In the genomic region with DNA sequence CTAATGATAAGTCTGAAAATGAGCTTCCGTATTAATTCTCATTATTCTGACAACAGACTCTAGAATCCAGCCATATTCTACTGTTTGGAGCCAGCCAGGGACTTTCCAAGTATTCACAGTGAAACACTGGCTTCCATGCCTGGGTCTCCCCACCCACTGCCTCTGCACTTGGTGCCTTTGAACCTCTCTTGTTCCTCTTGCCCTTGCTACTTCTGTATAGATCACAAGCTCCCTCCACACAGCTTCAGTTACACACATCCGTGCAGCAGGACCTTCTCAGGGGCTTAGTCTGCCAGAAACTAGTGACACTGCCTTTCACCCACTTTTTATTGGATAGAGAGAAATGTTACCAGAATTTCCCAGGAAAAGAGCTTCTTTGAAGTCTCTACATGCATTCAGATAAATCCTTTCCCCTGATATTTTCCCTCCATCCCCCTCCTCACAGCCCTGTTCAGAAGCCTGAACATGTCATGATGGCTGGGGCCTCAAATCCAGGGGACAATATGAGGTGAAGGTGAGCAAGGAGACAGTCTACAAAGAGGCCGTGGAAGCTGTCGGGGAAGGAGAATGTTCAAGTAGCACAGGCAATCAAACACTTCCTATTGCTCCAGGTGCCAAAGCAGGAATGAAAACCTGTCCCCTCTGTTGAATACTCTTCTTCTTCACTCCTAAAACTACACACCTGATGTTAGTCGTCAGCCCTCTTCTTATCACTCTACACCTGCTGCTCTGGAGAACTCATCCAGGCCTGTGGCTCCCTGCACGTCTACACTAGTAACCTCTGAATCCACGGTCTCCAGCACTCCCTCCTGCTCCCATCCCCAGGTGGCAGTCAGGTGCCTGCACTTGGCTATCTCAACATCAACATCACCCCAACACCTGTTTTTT, we compare ENCODE assay signal across 8 cellular contexts. TPM values are rescaled to one million over a fixed set of nuclear protein-coding genes. Genes with fewer than 3 reads are reported as not detected.
A peak's percentile ranks its signal among the peaks of the same experiment; 100 is the strongest.
DNase-seq lines count a peak whose midpoint lies in the region; ATAC-seq and TF ChIP-seq lines count a peak whose summit lies in the region.

No MANE protein-coding gene starts in this region.

- peaks cover 5% of the 10 kb centered on the region for H3K27me3 Mint-ChIP-seq in central memory CD8-positive, alpha-beta T cell
- H3K27me3 Mint-ChIP-seq in natural killer cell treated with Interleukin-12 subunit alpha and Interleukin-12 subunit beta and Interleukin-15 and Interleukin-18, amount 100 ng/mL, for 72 hours = peaks cover 4 to 27% of the 10 kb centered on the region in 2 donors

- in situ Hi-C loops in G401 (cut with HindIII; ENCODE audit: low sequenced_read_pairs) = no loop called here

- H3K36me3 Mint-ChIP-seq in central memory CD8-positive, alpha-beta T cell (ENCODE audit: insufficient read depth) = peaks cover 5% of the 10 kb centered on the region
- H3K36me3 Mint-ChIP-seq in natural killer cell treated with Interleukin-12 subunit alpha and Interleukin-12 subunit beta and Interleukin-15 and Interleukin-18, amount 100 ng/mL, for 72 hours = peaks cover 2% of the 10 kb centered on the region

- CTCF ChIA-PET in HEK293T (lab: Yijun Ruan, JAX) = no interaction called here

- DNase-seq in G401 (ENCODE audit: low spot score) (peak; percentile 11), activated gamma-delta T cell (lab: John Stamatoyannopoulos, UW) (no peak), HEK293T (ENCODE audit: extremely low spot score) (no peak), DMS153 treated with DMSO at 0.1 percent for 48 hours (lab: John Stamatoyannopoulos, UW; ENCODE audit: unreplicated experiment) (no peak)
- peak in 1 of 2 donors; percentile 30 for DNase-seq in central memory CD8-positive, alpha-beta T cell (ENCODE audit: low spot score in 2 of 2)
- no peak for DNase-seq in natural killer cell treated with Interleukin-12 subunit alpha and Interleukin-12 subunit beta and Interleukin-15 and Interleukin-18, amount 100 ng/mL, for 72 hours (ENCODE audit: low spot score)

- peak overlapping the region; percentile 96 for H3K27ac Mint-ChIP-seq in central memory CD8-positive, alpha-beta T cell (ENCODE audit: low read depth)
- H3K27ac Mint-ChIP-seq in natural killer cell treated with Interleukin-12 subunit alpha and Interleukin-12 subunit beta and Interleukin-15 and Interleukin-18, amount 100 ng/mL, for 72 hours = peak overlapping the region; percentile 16 to 91

- no peaks in the 10 kb centered on the region for H3K9me3 Mint-ChIP-seq in central memory CD8-positive, alpha-beta T cell
- H3K9me3 Mint-ChIP-seq in natural killer cell treated with Interleukin-12 subunit alpha and Interleukin-12 subunit beta and Interleukin-15 and Interleukin-18, amount 100 ng/mL, for 72 hours = no peaks in the 10 kb centered on the region

- peak overlapping the region; percentile 52 for H3K4me3 Mint-ChIP-seq in central memory CD8-positive, alpha-beta T cell
- H3K4me3 Mint-ChIP-seq in natural killer cell treated with Interleukin-12 subunit alpha and Interleukin-12 subunit beta and Interleukin-15 and Interleukin-18, amount 100 ng/mL, for 72 hours = peak overlapping the region; percentile 81

- POLR2A ChIA-PET in HEK293T (lab: Yijun Ruan, JAX) = no interaction called here

- ATAC-seq in GM19452 (IDR thresholded peaks at IDR 0.05; ENCODE audit: unreplicated experiment) (peak; percentile 59), HG03442 (IDR thresholded peaks at IDR 0.05; ENCODE audit: unreplicated experiment) (peak; percentile 63)
- ATAC-seq in central memory CD8-positive, alpha-beta T cell (replicated peaks; ENCODE audit: extremely low read depth, poor library complexity, severe bottlenecking) = peak; percentile 84
- peak; percentile 64 to 92 for ATAC-seq in natural killer cell treated with Interleukin-12 subunit alpha and Interleukin-12 subunit beta and Interleukin-15 and Interleukin-18, amount 100 ng/mL, for 72 hours

- peaks cover 19% of the 10 kb centered on the region for H3K4me1 Mint-ChIP-seq in central memory CD8-positive, alpha-beta T cell
- peaks cover 14 to 26% of the 10 kb centered on the region in 2 donors for H3K4me1 Mint-ChIP-seq in natural killer cell treated with Interleukin-12 subunit alpha and Interleukin-12 subunit beta and Interleukin-15 and Interleukin-18, amount 100 ng/mL, for 72 hours (ENCODE audit: low read depth in 2 of 2)

TF ChIP-seq in HEK293T, 16 proteins besides CTCF, POLR2A, EP300 and RAD21:
- no peak for TF ChIP-seq NFRKB (IDR thresholded peaks at IDR 0.05)

RNA-seq across cellular contexts. Expression of a gene that starts 20.1 kb away (rescaled TPM):
- total RNA-seq in G401 (2014; rRNA removed; shearing (Covaris generic)) = 1.4 and 1.7 TPM in 2 replicates
- total RNA-seq in natural killer cell treated with Interleukin-12 subunit alpha and Interleukin-12 subunit beta and Interleukin-15 and Interleukin-18, amount 100 ng/mL, for 72 hours = 10 to 100 TPM in 1 of 2 donors, under 1 TPM in 1; 0.86 to 22.1 TPM

RNA-seq across cellular contexts. Expression of a gene that starts 43.9 kb away (rescaled TPM):
- total RNA-seq in G401 (2014; rRNA removed; shearing (Covaris generic)) = not detected in 2 replicates
- total RNA-seq in natural killer cell treated with Interleukin-12 subunit alpha and Interleukin-12 subunit beta and Interleukin-15 and Interleukin-18, amount 100 ng/mL, for 72 hours = 100 to 1,000 TPM in 1 of 2 donors, 10 to 100 TPM in 1; 33.8 to 145 TPM

RNA-seq across cellular contexts. Expression of a gene that starts 46.2 kb away (rescaled TPM):
- total RNA-seq in G401 (2014; rRNA removed; shearing (Covaris generic)) = not detected in 2 replicates
- 10 to 100 TPM; 14.7 to 93.6 TPM for total RNA-seq in natural killer cell treated with Interleukin-12 subunit alpha and Interleukin-12 subunit beta and Interleukin-15 and Interleukin-18, amount 100 ng/mL, for 72 hours

Comparison
In these comparisons a context has a peak if more than half of its experiments do, and no peak if none do; other contexts are left out.
1. RNA of a gene that starts 43.9 kb away (total RNA-seq): 33.8 to 145 TPM in natural killer cell treated with Interleukin-12 subunit alpha and Interleukin-12 subunit beta and Interleukin-15 and Interleukin-18, amount 100 ng/mL, for 72 hours; not detected in G401; every median in the first group is over 10 times any median in the second.
2. RNA of a gene that starts 46.2 kb away (total RNA-seq): 14.7 to 93.6 TPM in natural killer cell treated with Interleukin-12 subunit alpha and Interleukin-12 subunit beta and Interleukin-15 and Interleukin-18, amount 100 ng/mL, for 72 hours; not detected in G401; every median in the first group is over 10 times any median in the second.
3. Peak in every context shown above with its lines, with median percentiles within 50 percentile points of each other: ATAC-seq.